In the genomic region with DNA sequence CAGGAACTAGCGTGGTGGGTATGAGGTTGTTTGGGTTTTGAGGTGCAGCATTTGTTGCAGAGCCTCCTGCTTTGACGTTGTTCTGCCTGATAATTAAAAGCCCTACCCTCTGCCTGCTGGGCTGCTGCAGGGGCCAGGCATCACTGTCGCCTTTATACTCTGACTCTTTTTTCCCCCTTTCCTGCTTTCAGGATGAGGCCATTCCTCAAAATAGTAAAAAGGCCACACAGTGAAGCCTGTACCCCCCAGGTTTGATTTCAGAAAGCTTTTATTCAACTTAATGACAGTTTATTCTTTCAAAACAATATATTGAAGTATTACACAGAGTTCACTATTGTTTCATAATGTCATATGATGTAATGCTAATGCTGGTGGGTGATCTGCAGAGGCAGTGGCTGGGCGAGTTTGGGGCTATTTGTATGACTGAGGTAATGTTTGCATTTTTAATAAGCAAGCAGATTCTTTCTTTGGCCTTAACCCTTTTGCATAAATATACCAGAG, we compare ENCODE assay signal across 14 cellular contexts. TPM values are rescaled to one million over a fixed set of nuclear protein-coding genes. Genes with fewer than 3 reads are reported as not detected.
DNase-seq lines count a peak whose midpoint lies in the region; ATAC-seq lines count a peak whose summit lies in the region.
"Had no signal": no experiment of that assay in that cellular context is flagged by ENCODE, and none has a peak within 500 bp of the region (broad histone marks: within the 10 kb centered on the region; RNA-seq: fewer than 3 reads in every experiment).

No MANE protein-coding gene starts in this region.

- no peaks in the 10 kb centered on the region for H3K27me3 ChIP-seq in SJSA1 (replicated peaks)
- H3K27me3 ChIP-seq: adrenal gland, esophagus squamous epithelium had no signal

- peaks cover 7% of the 10 kb centered on the region; the same call in 1 of the 2 replicates for H3K36me3 ChIP-seq in SJSA1
- H3K36me3 ChIP-seq: adrenal gland had no signal

- DNase-seq in SIG-M5 treated with dmso at 0.1 percent for 504 hours (lab: John Stamatoyannopoulos, UW; ENCODE audit: unreplicated experiment) (peak; percentile 31), SIG-M5 (lab: John Stamatoyannopoulos, UW) (no peak), SJSA1 (ENCODE audit: low read depth in 1 of 2, low spot score in 2 of 2) (peak in 1 of 2 experiments; percentile 57), epithelial cell of prostate (ENCODE audit: low read depth, low spot score) (no peak), putamen (ENCODE audit: low spot score) (peak; percentile 71), SW 1271 (lab: John Stamatoyannopoulos, UW) (no peak)
- DNase-seq in activated naive CD4-positive, alpha-beta T cell treated with Interleukin-2 at 50 U/mL for 16 hours = no peak
- DNase-seq: activated CD4-positive, alpha-beta T cell treated with anti-CD3 and anti-CD28 coated beads, Interleukin-2, amount 10 ng/mL, durations not matched to agents 24 days and 14 days; adrenal gland; esophagus squamous epithelium; NCI-H2171 treated with DMSO at 0.1 percent for 48 hours; Right ventricle myocardium superior had no signal

- peaks cover 33% of the 10 kb centered on the region for H3K4me1 ChIP-seq in SJSA1 (replicated peaks)
- H3K4me1 ChIP-seq: adrenal gland had no signal

- peak overlapping the region; percentile 60 for H3K27ac ChIP-seq in SJSA1
- peak overlapping the region; percentile 13 for H3K27ac ChIP-seq in epithelial cell of prostate

- no peaks in the 10 kb centered on the region for H3K9me3 ChIP-seq in SJSA1 (replicated peaks)
- H3K9me3 ChIP-seq: adrenal gland, esophagus squamous epithelium had no signal

- ATAC-seq in HG02938 (IDR thresholded peaks at IDR 0.05; ENCODE audit: unreplicated experiment) = no peak
- ATAC-seq: left lobe of liver had no signal

- no peak overlapping the region for H3K4me3 ChIP-seq in SJSA1
- H3K4me3 ChIP-seq: adrenal gland, esophagus squamous epithelium had no signal

RNA-seq across cellular contexts. Expression of a gene that starts 9.1 kb away (rescaled TPM):
- total RNA-seq in SJSA1 (2014; rRNA removed; shearing (Covaris generic)) = 6.1 and 15.2 TPM in 2 replicates

RNA-seq across cellular contexts. Expression of a gene that starts 15.9 kb away (rescaled TPM):
- total RNA-seq in SJSA1 (2014; rRNA removed; shearing (Covaris generic)) = 0.22 and 1.5 TPM in 2 replicates

Comparison
In these comparisons a context has a peak if more than half of its experiments do, and no peak if none do; other contexts are left out.
1. DNase-seq: peak in SIG-M5 treated with dmso at 0.1 percent for 504 hours (single experiment) and putamen (single experiment); none in SIG-M5 (single experiment), epithelial cell of prostate (single experiment), SW 1271 (0 of 2) and activated naive CD4-positive, alpha-beta T cell treated with Interleukin-2 at 50 U/mL for 16 hours (single experiment).